ENCODE assay signal across 1 cellular context in genomic region chr14:31261859-31262739, GRCh38.
A peak's percentile ranks its signal among the peaks of the same experiment; 100 is the strongest.
TF ChIP-seq lines count a peak whose summit lies in the region.

No MANE protein-coding gene starts in this region.

TF ChIP-seq in HepG2, 621 proteins besides CTCF, POLR2A, EP300 and RAD21 (continued from another document and continues in another):
- peak; percentile 61 for TF ChIP-seq TFDP2 (CRISPR knock-in tag; IDR thresholded peaks at IDR 0.05)
- no peak for TF ChIP-seq HDAC1 (CRISPR knock-in tag; IDR thresholded peaks at IDR 0.05)
- no peak for TF ChIP-seq IRF1 (CRISPR knock-in tag; IDR thresholded peaks at IDR 0.05; ENCODE audit: low read depth)
- no peak for TF ChIP-seq CERS6 (CRISPR knock-in tag; IDR thresholded peaks at IDR 0.05)
- no peak for TF ChIP-seq FOXP1 (IDR thresholded peaks at IDR 0.05)
- 0 out of 2 replicates have a peak, but pooled peaks have one; percentile 75 for TF ChIP-seq FOXP1 (CRISPR knock-in tag; IDR thresholded peaks at IDR 0.05)
- peak; percentile 63; the same call in 1 of the 2 replicates for TF ChIP-seq SMAD1 (CRISPR knock-in tag; IDR thresholded peaks at IDR 0.05; ENCODE audit: borderline replicate concordance, low read depth)
- TF ChIP-seq CENPBD1 (CRISPR knock-in tag; IDR thresholded peaks at IDR 0.05; ENCODE audit: borderline replicate concordance, low read depth), result no peak
- TF ChIP-seq ZNF678 (CRISPR knock-in tag; IDR thresholded peaks at IDR 0.05), result no peak
- peak; percentile 93 for TF ChIP-seq HNRNPL (IDR thresholded peaks at IDR 0.05; ENCODE audit: low read depth, low read length)
- no peak for TF ChIP-seq KAT2B (IDR thresholded peaks at IDR 0.05; ENCODE audit: borderline replicate concordance, low read depth, low read length)
- TF ChIP-seq RARA (CRISPR knock-in tag; IDR thresholded peaks at IDR 0.05), result peak; percentile 73
- TF ChIP-seq ETV5 (CRISPR knock-in tag; IDR thresholded peaks at IDR 0.05; ENCODE audit: borderline replicate concordance), result peak; percentile 69
- TF ChIP-seq ZNF18 (CRISPR knock-in tag; IDR thresholded peaks at IDR 0.05; ENCODE audit: insufficient replicate concordance), result no peak
- no peak for TF ChIP-seq ZNF674 (CRISPR knock-in tag; IDR thresholded peaks at IDR 0.05; ENCODE audit: low read depth)
- TF ChIP-seq REL (CRISPR knock-in tag; conservative IDR thresholded peaks at IDR 0.05), result no peak
- TF ChIP-seq CENPX (CRISPR knock-in tag; IDR thresholded peaks at IDR 0.05), result no peak
- TF ChIP-seq GPBP1L1 (CRISPR knock-in tag; IDR thresholded peaks at IDR 0.05), result no peak
- TF ChIP-seq FOXP4 (CRISPR knock-in tag; IDR thresholded peaks at IDR 0.05), result peak; percentile 94
- peak; percentile 70; the same call in 1 of the 2 replicates for TF ChIP-seq MIER3 (CRISPR knock-in tag; IDR thresholded peaks at IDR 0.05; ENCODE audit: borderline replicate concordance)
- no peak for TF ChIP-seq AKAP8 (CRISPR knock-in tag; IDR thresholded peaks at IDR 0.05)
- TF ChIP-seq MXD3 (CRISPR knock-in tag; IDR thresholded peaks at IDR 0.05), result peak; percentile 49; the same call in 1 of the 2 replicates
- no peak for TF ChIP-seq ZBTB42 (CRISPR knock-in tag; IDR thresholded peaks at IDR 0.05)
- TF ChIP-seq ZMYM2 (CRISPR knock-in tag; IDR thresholded peaks at IDR 0.05), result peak; percentile 76; the same call in 1 of the 2 replicates
- TF ChIP-seq MNT (IDR thresholded peaks at IDR 0.05), result no peak
- TF ChIP-seq RFXAP (CRISPR knock-in tag; IDR thresholded peaks at IDR 0.05; ENCODE audit: borderline replicate concordance), result peak; percentile 75; the same call in 1 of the 2 replicates
- peak; percentile 93 for TF ChIP-seq ZBTB43 (CRISPR knock-in tag; conservative IDR thresholded peaks at IDR 0.05)
- TF ChIP-seq RARG (CRISPR knock-in tag; IDR thresholded peaks at IDR 0.05; ENCODE audit: low read depth), result no peak
- no peak for TF ChIP-seq TFAP4 (IDR thresholded peaks at IDR 0.05; ENCODE audit: borderline replicate concordance, low read depth)
- peak; percentile 82; the same call in 1 of the 2 replicates for TF ChIP-seq ZBTB46 (CRISPR knock-in tag; IDR thresholded peaks at IDR 0.05; ENCODE audit: borderline replicate concordance)
- no peak for TF ChIP-seq SETDB1 (CRISPR knock-in tag; IDR thresholded peaks at IDR 0.05; ENCODE audit: borderline replicate concordance)
- TF ChIP-seq ZNF800 (CRISPR knock-in tag; IDR thresholded peaks at IDR 0.05), result peak; percentile 68; the same call in 1 of the 2 replicates
- peak; percentile 78; the same call in 1 of the 2 replicates for TF ChIP-seq ZMYM3 (CRISPR knock-in tag; IDR thresholded peaks at IDR 0.05)
- TF ChIP-seq PRPF4 (IDR thresholded peaks at IDR 0.05; ENCODE audit: low read depth, low read length, poor library complexity, severe bottlenecking), result no peak
- no peak for TF ChIP-seq RFX1 (IDR thresholded peaks at IDR 0.05)
- TF ChIP-seq EED (CRISPR knock-in tag; IDR thresholded peaks at IDR 0.05), result no peak
- TF ChIP-seq SP4 (CRISPR knock-in tag; IDR thresholded peaks at IDR 0.05), result no peak
- TF ChIP-seq ZNF30 (CRISPR knock-in tag; IDR thresholded peaks at IDR 0.05), result peak; percentile 11; the same call in 1 of the 2 replicates
- no peak for TF ChIP-seq HHEX (CRISPR knock-in tag; IDR thresholded peaks at IDR 0.05)
- no peak; the same call in 1 of the 2 replicates for TF ChIP-seq GABPB1 (CRISPR knock-in tag; IDR thresholded peaks at IDR 0.05)
- TF ChIP-seq FOXA3 (CRISPR knock-in tag; IDR thresholded peaks at IDR 0.05), result peak; percentile 88
- no peak for TF ChIP-seq CHCHD3 (CRISPR knock-in tag; IDR thresholded peaks at IDR 0.05)
- no peak for TF ChIP-seq SP1 (IDR thresholded peaks at IDR 0.05)
- peak; percentile 1; the same call in 1 of the 2 replicates for TF ChIP-seq SP1 (CRISPR knock-in tag; IDR thresholded peaks at IDR 0.05)
- no peak for TF ChIP-seq NR3C1 (CRISPR knock-in tag; IDR thresholded peaks at IDR 0.05)
- TF ChIP-seq MAFK (conservative IDR thresholded peaks at IDR 0.05 in 1 of 2, IDR thresholded peaks at IDR 0.05 in 1 of 2; ENCODE audit: low read length in 2 of 2), result no peak
- TF ChIP-seq ZNF33A (CRISPR knock-in tag; IDR thresholded peaks at IDR 0.05; ENCODE audit: borderline replicate concordance), result no peak
- TF ChIP-seq ZNF772 (CRISPR knock-in tag; IDR thresholded peaks at IDR 0.05), result peak; percentile 68; the same call in 1 of the 2 replicates
- no peak; the same call in 1 of the 2 replicates for TF ChIP-seq ZNF619 (CRISPR knock-in tag; IDR thresholded peaks at IDR 0.05)
